In the genomic region with DNA sequence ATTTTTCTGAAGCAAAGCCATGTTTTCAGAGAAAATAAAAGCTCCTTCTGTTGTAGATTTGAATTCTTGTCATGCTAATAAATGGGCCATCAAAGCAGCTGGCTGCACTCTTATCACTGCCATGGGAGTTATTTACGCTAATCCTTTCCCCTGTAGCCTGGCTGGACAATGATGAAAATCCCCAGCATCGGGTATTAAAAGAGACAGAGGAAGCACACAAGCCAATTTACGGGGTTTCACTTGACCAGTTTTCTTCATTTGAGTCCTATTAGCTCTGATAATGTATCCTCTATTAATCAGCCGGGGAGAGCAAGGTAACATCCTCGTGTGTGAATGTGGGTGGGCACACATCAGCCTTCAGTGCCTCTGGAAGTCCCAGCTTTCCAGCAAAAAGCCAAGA, we compare ENCODE assay signal across 14 cellular contexts.
DNase-seq lines count a peak whose midpoint lies in the region; ATAC-seq, FAIRE-seq and TF ChIP-seq lines count a peak whose summit lies in the region.
"Had no signal": no experiment of that assay in that cellular context is flagged by ENCODE, and none has a peak within 500 bp of the region (broad histone marks: within the 10 kb centered on the region; RNA-seq: fewer than 3 reads in every experiment).

No MANE protein-coding gene starts in this region.

- H2BK20ac ChIP-seq in H9 (ENCODE audit: low read depth, low read length, poor library complexity, severe bottlenecking) (no peak overlapping the region), H1 (ENCODE audit: low read length) (no peak overlapping the region; the same call in 1 of the 2 replicates)

- H3K4me3 ChIP-seq in OCI-LY3 (ENCODE audit: low read length) (peak overlapping the region; percentile 55; the same call in 1 of the 2 replicates), H1 (ENCODE audit: extremely low read depth in 1 of 4, insufficient read depth in 2 of 4, low read depth in 3 of 4, low read length in 4 of 4) (no peak overlapping the region)
- no peak overlapping the region for H3K4me3 ChIP-seq in CD4-positive, alpha-beta memory T cell (ENCODE audit: low read length in 2 of 2)
- H3K4me3 ChIP-seq: A549, BLaER1 had no signal

- WGBS in H9 (ENCODE audit: extremely low coverage, insufficient read length, low lambda C conversion rate): no CpG with 5 or more reads among the region's 5 CpGs
- 68% methylated on average over 5 of the region's 5 CpGs; no CpG with 5 or more reads in 1 of the 2 experiments for WGBS in H1 (ENCODE audit: extremely low coverage in 1 of 2, insufficient coverage in 1 of 2, insufficient read length in 1 of 2, insufficient replicate concordance in 2 of 2, low coverage in 1 of 2, low lambda C conversion rate in 2 of 2, missing lambda C conversion rate in 1 of 2), 2 experiments

- H3K4me1 ChIP-seq in H9 (ENCODE audit: insufficient read depth, low read length) (peaks cover 8% of the 10 kb centered on the region; the same call in 1 of the 2 replicates), OCI-LY3 (ENCODE audit: low read length) (peaks cover 56% of the 10 kb centered on the region), H1 (replicated peaks in 1 of 4; ENCODE audit: control insufficient read depth in 3 of 4, insufficient read depth in 4 of 4, low read length in 3 of 4) (peaks cover 2 to 10% (median 7%) of the 10 kb centered on the region in 4 experiments; a peak in 4 of 7 replicates)
- no peaks in the 10 kb centered on the region for H3K4me1 ChIP-seq in CD4-positive, alpha-beta memory T cell (ENCODE audit: insufficient read depth, low read length)
- H3K4me1 ChIP-seq: A549, BLaER1 had no signal

- H3K4me2 ChIP-seq in H9 (ENCODE audit: insufficient read depth, insufficient read length, low read length) (no peak overlapping the region), OCI-LY3 (ENCODE audit: low read length) (peak overlapping the region; percentile 78), H1 (ENCODE audit: insufficient read depth in 1 of 2, low read depth in 2 of 2, low read length in 2 of 2) (peak overlapping the region; percentile 16 to 32; a peak in 3 of 4 replicates)
- H3K4me2 ChIP-seq: A549, BLaER1 had no signal

- no peak overlapping the region for H3K23ac ChIP-seq in H9 (ENCODE audit: insufficient read length, low read depth, low read length)
- no peak overlapping the region for H3K23ac ChIP-seq in H1 (ENCODE audit: insufficient read length)

- FAIRE-seq in H1 (lab: Jason Lieb, UNC): no peak
- FAIRE-seq: A549, GM18507, HTR-8/SVneo had no signal

- H3K27me3 ChIP-seq in H9 (ENCODE audit: insufficient read depth, low read length) (no peaks in the 10 kb centered on the region), OCI-LY3 (ENCODE audit: low read depth, low read length) (peaks cover 7% of the 10 kb centered on the region; the same call in 1 of the 2 replicates), H1 (replicated peaks in 1 of 4; ENCODE audit: control insufficient read depth in 3 of 4, extremely low read depth in 1 of 4, insufficient read depth in 3 of 4, low read length in 3 of 4) (no peaks in the 10 kb centered on the region)
- no peaks in the 10 kb centered on the region for H3K27me3 ChIP-seq in CD4-positive, alpha-beta memory T cell (ENCODE audit: insufficient read depth, low read length)
- H3K27me3 ChIP-seq: BLaER1 had no signal

- H3K27ac Mint-ChIP-seq in H9: peak overlapping the region in 2 of 3 experiments; percentile 76 to 89; a peak in 3 of 7 replicates
- no peak overlapping the region for H3K27ac Mint-ChIP-seq in CD4-positive, alpha-beta memory T cell

- H4K8ac ChIP-seq in H9 (replicated peaks; ENCODE audit: insufficient read length, low read depth, low read length) (no peak overlapping the region), H1 (ENCODE audit: extremely low read depth, insufficient read depth, low read length) (no peak overlapping the region)

- no peak for ATAC-seq in activated T-cell treated with anti-CD3 and anti-CD28 coated beads, Interleukin-2, amount 50 U/mL, for 4 hours
- ATAC-seq: A549, HCT116 had no signal

- H2BK12ac ChIP-seq in H9 (ENCODE audit: insufficient read length, low read depth, low read length): no peak overlapping the region
- H2BK12ac ChIP-seq in H1 (ENCODE audit: low read depth, low read length): 0 out of 2 replicates have a peak overlapping the region, but pooled peaks have one; percentile 53

- H3K4me3 Mint-ChIP-seq in H9: no peak overlapping the region; a peak in 1 of 5 replicates
- H3K4me3 Mint-ChIP-seq in CD4-positive, alpha-beta memory T cell: no peak overlapping the region
- no peak overlapping the region for H3K4me3 Mint-ChIP-seq in activated T-cell treated with anti-CD3 and anti-CD28 coated beads, Interleukin-2, amount 50 U/mL, for 4 hours

- H2AK5ac ChIP-seq in H9 (ENCODE audit: insufficient read length, low read length) (no peak overlapping the region), H1 (ENCODE audit: low read depth, low read length) (no peak overlapping the region)

- H3K4me1 Mint-ChIP-seq in H9: peaks cover 25 to 26% of the 10 kb centered on the region in 2 experiments
- H3K4me1 Mint-ChIP-seq in CD4-positive, alpha-beta memory T cell: no peaks in the 10 kb centered on the region
- H3K4me1 Mint-ChIP-seq in activated T-cell treated with anti-CD3 and anti-CD28 coated beads, Interleukin-2, amount 50 U/mL, for 4 hours (ENCODE audit: low read depth): no peaks in the 10 kb centered on the region

- TF ChIP-seq CTCF in H9 (conservative IDR thresholded peaks at IDR 0.05): no peak
- no peak for TF ChIP-seq CTCF in OCI-LY3 (IDR thresholded peaks at IDR 0.05; ENCODE audit: low read depth, low read length)
- TF ChIP-seq CTCF in H1 (IDR thresholded peaks at IDR 0.05; ENCODE audit: control extremely low read depth in 1 of 3, insufficient read depth in 1 of 3, low read depth in 1 of 3, low read length in 3 of 3): no peak

- no peak overlapping the region for H3K56ac ChIP-seq in H9 (ENCODE audit: insufficient read length, low read depth, low read length)
- no peak overlapping the region for H3K56ac ChIP-seq in H1 (replicated peaks; ENCODE audit: insufficient read length, low read depth, low read length)

- H3K9ac ChIP-seq in H9 (ENCODE audit: extremely low read depth, insufficient read length, low read length) (no peak overlapping the region), OCI-LY3 (ENCODE audit: low read length) (peak overlapping the region; percentile 42; the same call in 1 of the 2 replicates), H1 (replicated peaks in 1 of 4; ENCODE audit: extremely low read depth in 1 of 4, low read depth in 3 of 4, low read length in 3 of 4) (no peak overlapping the region)
- H3K9ac ChIP-seq: BLaER1 had no signal

- no peak overlapping the region for H3T11ph ChIP-seq in H9 (ENCODE audit: low read length)

- H2BK15ac ChIP-seq in H9 (ENCODE audit: low read depth, low read length) (no peak overlapping the region), H1 (ENCODE audit: low read length) (no peak overlapping the region)

- H4K20me1 ChIP-seq in H9 (ENCODE audit: control insufficient read depth, insufficient read depth, insufficient read length): no peaks in the 10 kb centered on the region
- H4K20me1 ChIP-seq in OCI-LY3 (ENCODE audit: insufficient read depth, low read length): no peaks in the 10 kb centered on the region
- no peaks in the 10 kb centered on the region for H4K20me1 ChIP-seq in H1 (replicated peaks in 1 of 2; ENCODE audit: control insufficient read depth in 1 of 2, insufficient read depth in 2 of 2, low read length in 2 of 2)
- H4K20me1 ChIP-seq: BLaER1 had no signal

- no peaks in the 10 kb centered on the region for H3K9me3 Mint-ChIP-seq in H9
- H3K9me3 Mint-ChIP-seq in CD4-positive, alpha-beta memory T cell: peaks cover 0 to 25% (median 6%) of the 10 kb centered on the region in 8 donors
- H3K9me3 Mint-ChIP-seq in activated T-cell treated with anti-CD3 and anti-CD28 coated beads, Interleukin-2, amount 50 U/mL, for 4 hours: peaks cover 3% of the 10 kb centered on the region

- POLR2A ChIA-PET in H1 (lab: Charles Lee; ENCODE audit: partially characterized antibody): no interaction called here
- POLR2A ChIA-PET in CD4-positive, alpha-beta memory T cell (lab: Charles Lee; ENCODE audit: partially characterized antibody): no interaction called here

- no peak for TF ChIP-seq EP300 in H1 (IDR thresholded peaks at IDR 0.05; ENCODE audit: borderline replicate concordance in 1 of 2, low read depth in 2 of 2, low read length in 2 of 2)

- no peak overlapping the region for H2BK120ac ChIP-seq in H9 (ENCODE audit: low read depth, low read length, poor library complexity, severe bottlenecking)
- H2BK120ac ChIP-seq in H1 (replicated peaks; ENCODE audit: low read depth, low read length): no peak overlapping the region

- H2AFZ ChIP-seq in H9 (ENCODE audit: low read length) (no peak overlapping the region), OCI-LY3 (ENCODE audit: low read depth, low read length) (0 out of 2 replicates have a peak overlapping the region, but pooled peaks have one; percentile 31), H1 (ENCODE audit: low read length) (no peak overlapping the region; the same call in 1 of the 2 replicates)

- TF ChIP-seq RAD21 in H1 (IDR thresholded peaks at IDR 0.05 in 1 of 2, conservative IDR thresholded peaks at IDR 0.05 in 1 of 2; ENCODE audit: low read depth in 2 of 2, low read length in 2 of 2): no peak

- DNase-seq in H9 (no peak), H1 (ENCODE audit: low read depth in 1 of 2, low spot score in 2 of 2) (no peak), retina (peak; percentile 12), NCI-H1105 (lab: John Stamatoyannopoulos, UW) (no peak)
- DNase-seq in CD4-positive, alpha-beta memory T cell: no peak
- no peak for DNase-seq in activated T-cell treated with anti-CD3 and anti-CD28 coated beads, Interleukin-2, amount 50 U/mL, for 4 hours
- DNase-seq: DMS53, GF-D8 had no signal

- H2BK5ac ChIP-seq in H9 (ENCODE audit: insufficient read length, low read length) (no peak overlapping the region), H1 (ENCODE audit: low read depth, low read length) (no peak overlapping the region; the same call in 1 of the 2 replicates)

- H3K79me2 ChIP-seq in H9 (ENCODE audit: insufficient read depth, low read length) (no peaks in the 10 kb centered on the region), OCI-LY3 (ENCODE audit: low read length) (no peaks in the 10 kb centered on the region), H1 (ENCODE audit: control insufficient read depth in 1 of 2, insufficient read depth in 2 of 2, low read length in 2 of 2) (no peaks in the 10 kb centered on the region)

- peaks cover 1% of the 10 kb centered on the region; the same call in 1 of the 2 replicates for H3K27me3 Mint-ChIP-seq in H9 (ENCODE audit: low read depth)
- H3K27me3 Mint-ChIP-seq in CD4-positive, alpha-beta memory T cell: no peaks in the 10 kb centered on the region
- H3K27me3 Mint-ChIP-seq in activated T-cell treated with anti-CD3 and anti-CD28 coated beads, Interleukin-2, amount 50 U/mL, for 4 hours (ENCODE audit: low read depth): no peaks in the 10 kb centered on the region

- intact Hi-C loops in CD4-positive, alpha-beta memory T cell (cut with micrococcal nuclease): no loop called here

- H3K14ac ChIP-seq in H9 (ENCODE audit: insufficient read depth, low read length) (no peak overlapping the region), H1 (ENCODE audit: insufficient read length) (no peak overlapping the region)

- CTCF ChIA-PET in H1 (lab: Charles Lee; ENCODE audit: partially characterized antibody): interaction anchor here (0.6 to 0.9 kb wide), 3 partner anchors 436 to 865 kb away, joined by 3 read pairs; no protein-coding TSS in a partner anchor
- CTCF ChIA-PET in CD4-positive, alpha-beta memory T cell (lab: Charles Lee; ENCODE audit: partially characterized antibody): no interaction called here

- H4K5ac ChIP-seq in H9 (ENCODE audit: insufficient read length, low read depth, low read length) (no peak overlapping the region), H1 (ENCODE audit: insufficient read length, low read depth, low read length) (no peak overlapping the region)

- TF ChIP-seq POLR2A in H1 (IDR thresholded peaks at IDR 0.05; ENCODE audit: control extremely low read depth in 1 of 2, low read depth in 2 of 2, low read length in 2 of 2): no peak

- H3K18ac ChIP-seq in H9 (ENCODE audit: insufficient read length, low read depth, low read length) (no peak overlapping the region), H1 (ENCODE audit: extremely low read depth, low read length) (no peak overlapping the region)

- H4K91ac ChIP-seq in H9 (ENCODE audit: insufficient read length, low read depth, low read length) (no peak overlapping the region), H1 (replicated peaks; ENCODE audit: insufficient read length, low read length) (no peak overlapping the region)

- H3K4ac ChIP-seq in H9 (ENCODE audit: low read depth, low read length) (no peak overlapping the region), H1 (replicated peaks; ENCODE audit: insufficient read length, low read depth, low read length) (no peak overlapping the region)

- H3K36me3 ChIP-seq in OCI-LY3 (replicated peaks; ENCODE audit: low read depth, low read length) (no peaks in the 10 kb centered on the region), H1 (ENCODE audit: control insufficient read depth in 2 of 4, insufficient read depth in 4 of 4, low read length in 3 of 4) (no peaks in the 10 kb centered on the region)
- H3K36me3 ChIP-seq in CD4-positive, alpha-beta memory T cell (ENCODE audit: insufficient read depth, low read length): no peaks in the 10 kb centered on the region
- H3K36me3 ChIP-seq: BLaER1 had no signal

- no peaks in the 10 kb centered on the region for H3K9me3 ChIP-seq in H9 (ENCODE audit: control insufficient read depth, low read depth, low read length)
- peaks cover 7% of the 10 kb centered on the region; the same call in 1 of the 2 replicates for H3K9me3 ChIP-seq in OCI-LY3 (ENCODE audit: insufficient read depth, low read length)
- no peaks in the 10 kb centered on the region for H3K9me3 ChIP-seq in H1 (ENCODE audit: insufficient read depth in 2 of 2, low read depth in 1 of 2, low read length in 1 of 2)
- H3K9me3 ChIP-seq in CD4-positive, alpha-beta memory T cell (ENCODE audit: control insufficient read depth in 1 of 2, low read length in 2 of 2): no peaks in the 10 kb centered on the region
- H3K9me3 ChIP-seq: A549, BLaER1 had no signal

- H3K27ac ChIP-seq in H9 (ENCODE audit: insufficient read length, low read depth, low read length) (no peak overlapping the region), OCI-LY3 (ENCODE audit: low read length) (no peak overlapping the region), H1 (ENCODE audit: low read depth, low read length) (no peak overlapping the region)
- H3K27ac ChIP-seq in CD4-positive, alpha-beta memory T cell (ENCODE audit: low read depth, low read length): no peak overlapping the region
- H3K27ac ChIP-seq: A549, BLaER1 had no signal

- H3K23me2 ChIP-seq in H9 (ENCODE audit: insufficient read length, low read depth, low read length, poor library complexity, severe bottlenecking): no peaks in the 10 kb centered on the region
- H3K23me2 ChIP-seq in H1 (ENCODE audit: low read depth, low read length): no peaks in the 10 kb centered on the region

- H3K79me1 ChIP-seq in H9 (ENCODE audit: insufficient read depth, low read depth, low read length, poor library complexity, severe bottlenecking) (no peaks in the 10 kb centered on the region), H1 (ENCODE audit: low read depth, low read length) (no peaks in the 10 kb centered on the region)

- no peaks in the 10 kb centered on the region for H3K36me3 Mint-ChIP-seq in H9 (ENCODE audit: insufficient read depth in 1 of 3, low read depth in 3 of 3)
- H3K36me3 Mint-ChIP-seq in CD4-positive, alpha-beta memory T cell: no peaks in the 10 kb centered on the region
- no peaks in the 10 kb centered on the region for H3K36me3 Mint-ChIP-seq in activated T-cell treated with anti-CD3 and anti-CD28 coated beads, Interleukin-2, amount 50 U/mL, for 4 hours (ENCODE audit: insufficient read depth)

Comparison
In these comparisons a context has a peak if more than half of its experiments do, and no peak if none do; other contexts are left out.
1. H3K27ac Mint-ChIP-seq: peak in H9 (2 of 3); none in CD4-positive, alpha-beta memory T cell (0 of 7).